23 cellular contexts compared by ENCODE assay signal in the genomic region with DNA sequence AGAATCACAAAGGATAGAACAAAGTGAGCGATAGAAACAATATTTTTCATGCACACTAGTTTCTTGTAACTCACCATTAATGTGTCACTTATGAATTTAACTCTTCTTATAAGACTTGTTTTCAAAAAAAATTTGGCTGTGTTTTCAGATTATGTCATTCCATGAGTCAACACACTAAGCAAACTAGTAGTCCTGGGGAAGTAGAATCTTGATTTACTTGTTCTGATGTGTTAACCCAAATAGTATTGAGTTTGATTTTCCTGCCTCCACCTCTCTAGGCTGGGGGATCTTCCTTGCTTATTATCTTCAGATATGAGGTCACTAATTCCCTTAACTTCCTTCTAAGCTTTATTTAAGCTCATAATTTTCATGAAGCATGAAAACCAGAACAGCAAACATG.
"Had no signal": no experiment of that assay in that cellular context is flagged by ENCODE, and none has a peak within 500 bp of the region (broad histone marks: within the 10 kb centered on the region; RNA-seq: fewer than 3 reads in every experiment).

No MANE protein-coding gene starts in this region.

- H3K36me3 ChIP-seq: MG63, Peyer's patch had no signal

- H3K27me3 ChIP-seq: MG63, Peyer's patch had no signal

- ATAC-seq: activated T-cell treated with anti-CD3 and anti-CD28 coated beads, Interleukin-2, amount 50 U/mL, for 4 hours had no signal

- H3K4me1 ChIP-seq: Peyer's patch had no signal

- H3K9ac ChIP-seq: KMS-11 had no signal

- DNase-seq: activated B cell treated with CpG ODN at 0.5 μM for 24 hours; activated CD4-positive, alpha-beta T cell treated with anti-CD3 and anti-CD28 coated beads for 1 hour; activated CD4-positive, alpha-beta T cell treated with anti-CD3 and anti-CD28 coated beads, Interleukin-2, amount 10 ng/mL, durations not matched to agents 24 days and 14 days; activated CD4-positive, alpha-beta T cell treated with anti-CD3 and anti-CD28 coated beads, Interleukin-2, amount 50 U/mL, for 48 hours; activated CD8-positive, alpha-beta memory T cell treated with anti-CD3 and anti-CD28 coated beads for 24 hours; activated effector memory CD4-positive, alpha-beta T cell treated with anti-CD3 and anti-CD28 coated beads, Interleukin-2, amount 50 U/mL, for 16 hours; activated naive CD4-positive, alpha-beta T cell treated with anti-CD3 and anti-CD28 coated beads for 36 hours; activated naive CD8-positive, alpha-beta T cell treated with anti-CD3 and anti-CD28 coated beads for 36 hours; activated T-cell treated with anti-CD3 and anti-CD28 coated beads, Interleukin-2, amount 50 U/mL, for 4 hours; MG63; MV-4-11; NCI-H1092 treated with DMSO at 0.1 percent for 48 hours; NCI-H1417 treated with DMSO at 0.1 percent for 48 hours; NCI-H1694; NCI-H2029 treated with DMSO at 0.1 percent for 48 hours; NCI-H510A treated with DMSO at 0.1 percent for 48 hours; NCI-H69; NK-92 treated with Interleukin-12 subunit alpha and Interleukin-12 subunit beta, amount 100 ng/mL, for 24 hours; OCI-M1; Peyer's patch; Right ventricle myocardium superior had no signal

- H3K27ac ChIP-seq: KMS-11, Peyer's patch, RWPE1 had no signal

- H3K4me2 ChIP-seq: KMS-11 had no signal

- H3K4me3 ChIP-seq: MG63, Peyer's patch had no signal
